ENCODE assay signal across 2 cellular contexts in the genomic region with DNA sequence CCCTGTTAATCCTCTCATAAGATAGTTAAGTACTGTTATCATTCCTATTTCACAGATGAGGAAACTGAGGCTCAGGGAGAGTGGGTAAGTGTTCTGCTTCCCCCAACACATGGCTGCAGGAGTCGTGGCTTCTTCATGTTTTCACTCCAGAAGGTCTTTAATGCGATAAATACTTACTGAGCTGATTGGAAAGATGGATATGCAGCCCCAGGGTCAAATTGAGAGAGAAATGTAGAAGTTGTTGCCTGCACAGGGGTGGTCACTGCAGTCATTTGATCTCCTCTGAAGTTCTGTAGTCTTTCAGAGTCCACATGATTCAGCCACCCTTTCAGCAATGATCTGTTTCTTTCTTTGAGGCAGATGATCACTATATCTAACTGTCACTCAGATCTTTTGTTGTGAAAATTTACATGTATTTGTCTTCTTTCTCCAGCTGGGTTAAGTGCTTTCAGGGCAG.
TF ChIP-seq lines count a peak whose summit lies in the region.

No MANE protein-coding gene starts in this region.

TF ChIP-seq in K562, 482 proteins besides CTCF, POLR2A, EP300 and RAD21:
- TF ChIP-seq SOX6 (IDR thresholded peaks at IDR 0.05) (no peak), ZNF217 (CRISPR knock-in tag; IDR thresholded peaks at IDR 0.05) (no peak), ZNF589 (CRISPR knock-in tag; IDR thresholded peaks at IDR 0.05; ENCODE audit: low read depth) (no peak), TAF15 (IDR thresholded peaks at IDR 0.05; ENCODE audit: low read depth, low read length) (no peak), RBM25 (IDR thresholded peaks at IDR 0.05; ENCODE audit: low read depth, low read length, severe bottlenecking) (peak; percentile 51)
- TF ChIP-seq, protein P1, sequence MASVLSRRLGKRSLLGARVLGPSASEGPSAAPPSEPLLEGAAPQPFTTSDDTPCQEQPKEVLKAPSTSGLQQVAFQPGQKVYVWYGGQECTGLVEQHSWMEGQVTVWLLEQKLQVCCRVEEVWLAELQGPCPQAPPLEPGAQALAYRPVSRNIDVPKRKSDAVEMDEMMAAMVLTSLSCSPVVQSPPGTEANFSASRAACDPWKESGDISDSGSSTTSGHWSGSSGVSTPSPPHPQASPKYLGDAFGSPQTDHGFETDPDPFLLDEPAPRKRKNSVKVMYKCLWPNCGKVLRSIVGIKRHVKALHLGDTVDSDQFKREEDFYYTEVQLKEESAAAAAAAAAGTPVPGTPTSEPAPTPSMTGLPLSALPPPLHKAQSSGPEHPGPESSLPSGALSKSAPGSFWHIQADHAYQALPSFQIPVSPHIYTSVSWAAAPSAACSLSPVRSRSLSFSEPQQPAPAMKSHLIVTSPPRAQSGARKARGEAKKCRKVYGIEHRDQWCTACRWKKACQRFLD (CRISPR knock-in tag; IDR thresholded peaks at IDR 0.05): no peak
- TF ChIP-seq, protein P2, sequence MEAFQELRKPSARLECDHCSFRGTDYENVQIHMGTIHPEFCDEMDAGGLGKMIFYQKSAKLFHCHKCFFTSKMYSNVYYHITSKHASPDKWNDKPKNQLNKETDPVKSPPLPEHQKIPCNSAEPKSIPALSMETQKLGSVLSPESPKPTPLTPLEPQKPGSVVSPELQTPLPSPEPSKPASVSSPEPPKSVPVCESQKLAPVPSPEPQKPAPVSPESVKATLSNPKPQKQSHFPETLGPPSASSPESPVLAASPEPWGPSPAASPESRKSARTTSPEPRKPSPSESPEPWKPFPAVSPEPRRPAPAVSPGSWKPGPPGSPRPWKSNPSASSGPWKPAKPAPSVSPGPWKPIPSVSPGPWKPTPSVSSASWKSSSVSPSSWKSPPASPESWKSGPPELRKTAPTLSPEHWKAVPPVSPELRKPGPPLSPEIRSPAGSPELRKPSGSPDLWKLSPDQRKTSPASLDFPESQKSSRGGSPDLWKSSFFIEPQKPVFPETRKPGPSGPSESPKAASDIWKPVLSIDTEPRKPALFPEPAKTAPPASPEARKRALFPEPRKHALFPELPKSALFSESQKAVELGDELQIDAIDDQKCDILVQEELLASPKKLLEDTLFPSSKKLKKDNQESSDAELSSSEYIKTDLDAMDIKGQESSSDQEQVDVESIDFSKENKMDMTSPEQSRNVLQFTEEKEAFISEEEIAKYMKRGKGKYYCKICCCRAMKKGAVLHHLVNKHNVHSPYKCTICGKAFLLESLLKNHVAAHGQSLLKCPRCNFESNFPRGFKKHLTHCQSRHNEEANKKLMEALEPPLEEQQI (IDR thresholded peaks at IDR 0.05): no peak

TF ChIP-seq in liver, 16 proteins besides CTCF, POLR2A, EP300 and RAD21:
- peak; percentile 26 to 51 for TF ChIP-seq HNF4A (conservative IDR thresholded peaks at IDR 0.05)
- peak; percentile 8 for TF ChIP-seq SP1 (IDR thresholded peaks at IDR 0.05)
- no peak for TF ChIP-seq FOXA2 (IDR thresholded peaks at IDR 0.05)
- TF ChIP-seq, protein P3, sequence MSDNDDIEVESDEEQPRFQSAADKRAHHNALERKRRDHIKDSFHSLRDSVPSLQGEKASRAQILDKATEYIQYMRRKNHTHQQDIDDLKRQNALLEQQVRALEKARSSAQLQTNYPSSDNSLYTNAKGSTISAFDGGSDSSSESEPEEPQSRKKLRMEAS (IDR thresholded peaks at IDR 0.05): no peak
- TF ChIP-seq FOXA1 (IDR thresholded peaks at IDR 0.05): no peak
- TF ChIP-seq RXRA (IDR thresholded peaks at IDR 0.05): no peak
